In the genomic region with DNA sequence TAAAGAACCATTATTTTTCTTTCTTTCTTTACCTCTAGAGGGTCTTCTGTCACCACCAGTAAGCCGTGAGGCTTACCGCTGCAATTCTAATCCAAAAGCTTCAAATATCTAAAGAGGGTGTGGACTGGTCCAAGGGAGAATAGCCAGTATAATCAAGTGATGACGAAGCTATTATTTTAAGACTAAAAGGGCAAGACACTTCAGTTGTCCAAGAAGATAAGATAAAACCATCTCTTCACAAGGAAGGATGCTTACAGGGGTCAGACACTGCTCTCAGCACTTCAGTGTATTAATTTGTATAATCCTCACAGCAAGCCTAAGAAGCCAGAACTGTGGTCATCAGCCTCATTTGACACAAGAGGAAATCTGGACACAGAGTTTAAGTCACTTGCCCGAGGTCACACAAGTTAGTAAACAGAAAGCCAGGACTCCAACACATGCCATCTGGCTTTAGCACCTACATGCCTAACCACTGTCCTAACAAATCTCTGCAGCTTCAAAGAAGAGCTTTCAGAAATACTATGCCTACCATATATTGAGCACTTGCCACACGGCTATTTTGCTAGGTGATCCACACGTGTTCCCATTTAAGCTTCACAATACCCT, we compare ENCODE assay signal across 2 cellular contexts.
A peak's percentile ranks its signal among the peaks of the same experiment; 100 is the strongest.
TF ChIP-seq lines count a peak whose summit lies in the region.

No MANE protein-coding gene starts in this region.

TF ChIP-seq in liver, 16 proteins besides CTCF, POLR2A, EP300 and RAD21:
- TF ChIP-seq, protein P1, sequence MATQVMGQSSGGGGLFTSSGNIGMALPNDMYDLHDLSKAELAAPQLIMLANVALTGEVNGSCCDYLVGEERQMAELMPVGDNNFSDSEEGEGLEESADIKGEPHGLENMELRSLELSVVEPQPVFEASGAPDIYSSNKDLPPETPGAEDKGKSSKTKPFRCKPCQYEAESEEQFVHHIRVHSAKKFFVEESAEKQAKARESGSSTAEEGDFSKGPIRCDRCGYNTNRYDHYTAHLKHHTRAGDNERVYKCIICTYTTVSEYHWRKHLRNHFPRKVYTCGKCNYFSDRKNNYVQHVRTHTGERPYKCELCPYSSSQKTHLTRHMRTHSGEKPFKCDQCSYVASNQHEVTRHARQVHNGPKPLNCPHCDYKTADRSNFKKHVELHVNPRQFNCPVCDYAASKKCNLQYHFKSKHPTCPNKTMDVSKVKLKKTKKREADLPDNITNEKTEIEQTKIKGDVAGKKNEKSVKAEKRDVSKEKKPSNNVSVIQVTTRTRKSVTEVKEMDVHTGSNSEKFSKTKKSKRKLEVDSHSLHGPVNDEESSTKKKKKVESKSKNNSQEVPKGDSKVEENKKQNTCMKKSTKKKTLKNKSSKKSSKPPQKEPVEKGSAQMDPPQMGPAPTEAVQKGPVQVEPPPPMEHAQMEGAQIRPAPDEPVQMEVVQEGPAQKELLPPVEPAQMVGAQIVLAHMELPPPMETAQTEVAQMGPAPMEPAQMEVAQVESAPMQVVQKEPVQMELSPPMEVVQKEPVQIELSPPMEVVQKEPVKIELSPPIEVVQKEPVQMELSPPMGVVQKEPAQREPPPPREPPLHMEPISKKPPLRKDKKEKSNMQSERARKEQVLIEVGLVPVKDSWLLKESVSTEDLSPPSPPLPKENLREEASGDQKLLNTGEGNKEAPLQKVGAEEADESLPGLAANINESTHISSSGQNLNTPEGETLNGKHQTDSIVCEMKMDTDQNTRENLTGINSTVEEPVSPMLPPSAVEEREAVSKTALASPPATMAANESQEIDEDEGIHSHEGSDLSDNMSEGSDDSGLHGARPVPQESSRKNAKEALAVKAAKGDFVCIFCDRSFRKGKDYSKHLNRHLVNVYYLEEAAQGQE (IDR thresholded peaks at IDR 0.05), result no peak
- TF ChIP-seq YY1 (IDR thresholded peaks at IDR 0.05) (no peak), EGR1 (IDR thresholded peaks at IDR 0.05; ENCODE audit: low read depth in 2 of 2) (no peak), RXRA (IDR thresholded peaks at IDR 0.05) (peak; percentile 88 to 90), FOXA1 (IDR thresholded peaks at IDR 0.05) (peak; percentile 29), NR2F2 (IDR thresholded peaks at IDR 0.05) (no peak), HNF4G (IDR thresholded peaks at IDR 0.05) (no peak), JUND (IDR thresholded peaks at IDR 0.05) (peak in 1 of 2 donors; percentile 33), HNF4A (conservative IDR thresholded peaks at IDR 0.05) (peak; percentile 36 to 61), SP1 (IDR thresholded peaks at IDR 0.05) (peak; percentile 10), GABPA (IDR thresholded peaks at IDR 0.05 in 1 of 2, conservative IDR thresholded peaks at IDR 0.05 in 1 of 2) (no peak), TAF1 (conservative IDR thresholded peaks at IDR 0.05) (no peak), FOXA2 (IDR thresholded peaks at IDR 0.05) (peak; percentile 55)
- TF ChIP-seq, protein P2, sequence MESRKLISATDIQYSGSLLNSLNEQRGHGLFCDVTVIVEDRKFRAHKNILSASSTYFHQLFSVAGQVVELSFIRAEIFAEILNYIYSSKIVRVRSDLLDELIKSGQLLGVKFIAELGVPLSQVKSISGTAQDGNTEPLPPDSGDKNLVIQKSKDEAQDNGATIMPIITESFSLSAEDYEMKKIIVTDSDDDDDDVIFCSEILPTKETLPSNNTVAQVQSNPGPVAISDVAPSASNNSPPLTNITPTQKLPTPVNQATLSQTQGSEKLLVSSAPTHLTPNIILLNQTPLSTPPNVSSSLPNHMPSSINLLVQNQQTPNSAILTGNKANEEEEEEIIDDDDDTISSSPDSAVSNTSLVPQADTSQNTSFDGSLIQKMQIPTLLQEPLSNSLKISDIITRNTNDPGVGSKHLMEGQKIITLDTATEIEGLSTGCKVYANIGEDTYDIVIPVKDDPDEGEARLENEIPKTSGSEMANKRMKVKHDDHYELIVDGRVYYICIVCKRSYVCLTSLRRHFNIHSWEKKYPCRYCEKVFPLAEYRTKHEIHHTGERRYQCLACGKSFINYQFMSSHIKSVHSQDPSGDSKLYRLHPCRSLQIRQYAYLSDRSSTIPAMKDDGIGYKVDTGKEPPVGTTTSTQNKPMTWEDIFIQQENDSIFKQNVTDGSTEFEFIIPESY (IDR thresholded peaks at IDR 0.05), result no peak
- TF ChIP-seq, protein P3, sequence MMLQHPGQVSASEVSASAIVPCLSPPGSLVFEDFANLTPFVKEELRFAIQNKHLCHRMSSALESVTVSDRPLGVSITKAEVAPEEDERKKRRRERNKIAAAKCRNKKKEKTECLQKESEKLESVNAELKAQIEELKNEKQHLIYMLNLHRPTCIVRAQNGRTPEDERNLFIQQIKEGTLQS (IDR thresholded peaks at IDR 0.05), result no peak
- TF ChIP-seq, protein P4, sequence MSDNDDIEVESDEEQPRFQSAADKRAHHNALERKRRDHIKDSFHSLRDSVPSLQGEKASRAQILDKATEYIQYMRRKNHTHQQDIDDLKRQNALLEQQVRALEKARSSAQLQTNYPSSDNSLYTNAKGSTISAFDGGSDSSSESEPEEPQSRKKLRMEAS (IDR thresholded peaks at IDR 0.05), result peak; percentile 56

TF ChIP-seq in HepG2, 621 proteins besides CTCF, POLR2A, EP300 and RAD21:
- TF ChIP-seq NFIB (CRISPR knock-in tag; IDR thresholded peaks at IDR 0.05; ENCODE audit: borderline replicate concordance) (no peak), ZNF3 (CRISPR knock-in tag; IDR thresholded peaks at IDR 0.05) (no peak), TRIM24 (CRISPR knock-in tag; IDR thresholded peaks at IDR 0.05) (no peak), ZNF619 (CRISPR knock-in tag; IDR thresholded peaks at IDR 0.05) (no peak), ZNF556 (CRISPR knock-in tag; IDR thresholded peaks at IDR 0.05; ENCODE audit: borderline replicate concordance) (no peak), RXRA (CRISPR knock-in tag; IDR thresholded peaks at IDR 0.05) (no peak), SKI (IDR thresholded peaks at IDR 0.05; ENCODE audit: partially characterized antibody) (no peak), ZNF557 (CRISPR knock-in tag; IDR thresholded peaks at IDR 0.05) (no peak)
- TF ChIP-seq, protein P5, sequence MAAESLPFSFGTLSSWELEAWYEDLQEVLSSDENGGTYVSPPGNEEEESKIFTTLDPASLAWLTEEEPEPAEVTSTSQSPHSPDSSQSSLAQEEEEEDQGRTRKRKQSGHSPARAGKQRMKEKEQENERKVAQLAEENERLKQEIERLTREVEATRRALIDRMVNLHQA (CRISPR knock-in tag; IDR thresholded peaks at IDR 0.05), result no peak
